Comparison of ENCODE assay signal across 8 cellular contexts in the genomic region with DNA sequence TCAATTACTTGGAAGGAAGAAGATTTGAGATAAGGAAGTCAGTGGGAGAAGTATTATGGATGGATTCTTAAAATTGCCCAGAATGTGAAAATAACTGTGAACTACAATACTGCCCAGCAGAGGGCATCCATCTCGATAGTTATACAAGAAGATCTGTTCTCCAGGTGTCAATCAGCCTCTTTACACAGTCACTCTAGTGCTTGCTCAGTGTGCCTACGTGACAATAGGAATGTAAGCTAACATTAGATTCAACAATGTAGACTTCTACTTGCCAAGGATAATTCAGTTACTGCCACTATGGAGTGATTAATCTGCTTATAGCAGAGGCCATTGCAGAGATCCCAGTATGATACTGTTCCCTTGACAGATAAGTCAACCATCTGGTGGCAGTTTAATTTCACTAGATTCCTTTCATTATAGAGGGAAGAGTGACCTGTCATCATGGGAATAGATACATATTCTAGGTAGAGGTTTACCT. TPM values are rescaled to one million over a fixed set of nuclear protein-coding genes. Genes with fewer than 3 reads are reported as not detected.
DNase-seq lines count a peak whose midpoint lies in the region; ATAC-seq, FAIRE-seq and TF ChIP-seq lines count a peak whose summit lies in the region.

No MANE protein-coding gene starts in this region.

- H3K36me3 ChIP-seq in Loucy (ENCODE audit: insufficient read depth, low read length) (no peaks in the 10 kb centered on the region), PC-9 (ENCODE audit: low read depth) (no peaks in the 10 kb centered on the region), breast epithelium (no peaks in the 10 kb centered on the region), HepG2 (replicated peaks in 1 of 2; ENCODE audit: control insufficient read depth in 1 of 2, insufficient read depth in 2 of 2, low read length in 2 of 2) (no peaks in the 10 kb centered on the region), transverse colon (no peaks in the 10 kb centered on the region)

- TF ChIP-seq EP300 in HepG2 (IDR thresholded peaks at IDR 0.05; ENCODE audit: low read depth in 2 of 2, low read length in 2 of 2) (no peak), HepG2 (CRISPR knock-in tag; IDR thresholded peaks at IDR 0.05; ENCODE audit: borderline replicate concordance) (no peak), transverse colon (IDR thresholded peaks at IDR 0.05; ENCODE audit: low read depth) (no peak)

- H3K9me2 ChIP-seq in Loucy (replicated peaks; ENCODE audit: low read depth, low read length) (no peaks in the 10 kb centered on the region), PC-9 (ENCODE audit: insufficient read depth) (no peaks in the 10 kb centered on the region)

- no peak for TF ChIP-seq RAD21 in HepG2 (CRISPR knock-in tag; IDR thresholded peaks at IDR 0.05)

- no TSS peak for BruUV-seq in PC-9 (replicated peaks; lab: Mats Ljungman, UMichigan)
- no TSS peak for BruUV-seq in HepG2 (replicated peaks; lab: Mats Ljungman, UMichigan)

- no peaks in the 10 kb centered on the region for H3K79me2 ChIP-seq in Loucy (ENCODE audit: insufficient read depth, low read length)
- H3K79me2 ChIP-seq in PC-9 (ENCODE audit: low read depth) = no peaks in the 10 kb centered on the region
- no peaks in the 10 kb centered on the region for H3K79me2 ChIP-seq in HepG2 (ENCODE audit: insufficient read depth, low read length)

- no peaks in the 10 kb centered on the region for H4K20me1 ChIP-seq in Loucy (ENCODE audit: insufficient read depth, low read length, poor library complexity, severe bottlenecking)
- H4K20me1 ChIP-seq in PC-9 (ENCODE audit: insufficient read depth) = no peaks in the 10 kb centered on the region
- H4K20me1 ChIP-seq in HepG2 (ENCODE audit: insufficient read depth, low read length) = no peaks in the 10 kb centered on the region

- ATAC-seq in HepG2 = peak; percentile 91

- no peak for TF ChIP-seq POLR2A in breast epithelium (IDR thresholded peaks at IDR 0.05)
- TF ChIP-seq POLR2A in HepG2 (IDR thresholded peaks at IDR 0.05; ENCODE audit: insufficient read depth in 1 of 2, low read depth in 2 of 2, low read length in 2 of 2) = no peak
- no peak for TF ChIP-seq POLR2A in transverse colon (IDR thresholded peaks at IDR 0.05)

- H3K9me3 ChIP-seq in Loucy (ENCODE audit: insufficient read depth, low read depth, low read length) = no peaks in the 10 kb centered on the region
- peaks cover 6% of the 10 kb centered on the region; the same call in 1 of the 2 replicates for H3K9me3 ChIP-seq in PC-9 (ENCODE audit: insufficient read depth, low read depth)
- H3K9me3 ChIP-seq in breast epithelium = no peaks in the 10 kb centered on the region
- no peaks in the 10 kb centered on the region for H3K9me3 ChIP-seq in HepG2 (ENCODE audit: low read length)
- H3K9me3 ChIP-seq in transverse colon = no peaks in the 10 kb centered on the region

- H3K4me1 ChIP-seq in Loucy (ENCODE audit: insufficient read depth, low read length, poor library complexity, severe bottlenecking) (no peaks in the 10 kb centered on the region), PC-9 (replicated peaks; ENCODE audit: insufficient read depth) (peaks cover 7% of the 10 kb centered on the region; the same call in 1 of the 2 replicates), breast epithelium (peaks cover 0 to 3% of the 10 kb centered on the region in 2 donors), HepG2 (ENCODE audit: insufficient read depth, low read length) (peaks cover 34% of the 10 kb centered on the region), transverse colon (no peaks in the 10 kb centered on the region)

- H2AFZ ChIP-seq in Loucy (ENCODE audit: low read length) (peak overlapping the region; percentile 27; the same call in 1 of the 2 replicates), PC-9 (no peak overlapping the region), HepG2 (ENCODE audit: low read length) (peak overlapping the region; percentile 3)

- no peak overlapping the region for H3K9ac ChIP-seq in Loucy (ENCODE audit: low read depth, low read length, poor library complexity, severe bottlenecking)
- no peak overlapping the region for H3K9ac ChIP-seq in HepG2 (ENCODE audit: insufficient read depth, low read depth, low read length)

- intact Hi-C loops in PC-9 (cut with micrococcal nuclease; ENCODE audit: unreplicated experiment) (no loop called here), breast epithelium (cut with DNase I; ENCODE audit: low total_unique reads) (no loop called here), HepG2 (cut with micrococcal nuclease; ENCODE audit: unreplicated experiment) (loop anchor here (1.0 kb wide), 2 partner anchors 171 to 230 kb away; no protein-coding TSS in a partner anchor), transverse colon (cut with DNase I; ENCODE audit: low total_unique reads) (no loop called here)

- CTCF ChIA-PET in PC-9 (lab: Charles Lee) (interaction anchor here (0.6 to 1.2 kb wide), 2 partner anchors 58 to 123 kb away, joined by 3 to 5 read pairs; no protein-coding TSS in a partner anchor), HepG2 (lab: Yijun Ruan, JAX; ENCODE audit: low intra/inter-chr PET ratio, low total read pairs) (interaction anchor here (1.1 to 2.4 kb wide), 3 partner anchors 230 to 318 kb away, joined by 3 to 16 read pairs (median 13); no protein-coding TSS in a partner anchor)

- TF ChIP-seq CTCF in Loucy (conservative IDR thresholded peaks at IDR 0.05; ENCODE audit: low read length) (peak; percentile 77), PC-9 (conservative IDR thresholded peaks at IDR 0.05) (peak; percentile 74), breast epithelium (IDR thresholded peaks at IDR 0.05) (peak in 2 of 3 donors; percentile 47 to 62), HepG2 (CRISPR knock-in tag; IDR thresholded peaks at IDR 0.05) (peak; percentile 78), transverse colon (IDR thresholded peaks at IDR 0.05) (peak; percentile 35 to 58 (median 53))

- DNase-seq in Caki2 (ENCODE audit: low read depth) = peak; percentile 44
- DNase-seq in GM19239 (ENCODE audit: insufficient read length, low spot score) = no peak
- peak in 1 of 2 experiments; percentile 46 for DNase-seq in PC-9
- no peak for DNase-seq in breast epithelium (ENCODE audit: low spot score in 2 of 2)
- peak; percentile 77 for DNase-seq in HepG2 (ENCODE audit: low spot score)
- DNase-seq in transverse colon = peak; percentile 20
- DNase-seq in islet precursor cell = no peak

- FAIRE-seq in GM19239 (lab: Jason Lieb, UNC) (peak; percentile 89), HepG2 (lab: Jason Lieb, UNC) (peak; percentile 88)

- H3K4me2 ChIP-seq in Loucy (ENCODE audit: low read depth, low read length, poor library complexity, severe bottlenecking) (no peak overlapping the region), PC-9 (no peak overlapping the region), HepG2 (ENCODE audit: low read depth, low read length) (peak overlapping the region; percentile 48)

- POLR2A ChIA-PET in PC-9 (lab: Charles Lee; ENCODE audit: unreplicated experiment) (no interaction called here), HepG2 (lab: Yijun Ruan, JAX) (no interaction called here)

- 11% methylated on average over 2 of the region's 2 CpGs for WGBS in HepG2 (ENCODE audit: low lambda C conversion rate)
- WGBS in transverse colon (ENCODE audit: low coverage in 1 of 2), 2 donors = 5 to 16% methylated on average over 2 of the region's 2 CpGs

- H3K27ac ChIP-seq in PC-9 (no peak overlapping the region), breast epithelium (no peak overlapping the region), HepG2 (ENCODE audit: extremely low read length, insufficient read depth, low read length) (no peak overlapping the region), transverse colon (no peak overlapping the region)

- in situ Hi-C loops in Caki2 (cut with HindIII; ENCODE audit: low pct_unique_long_range_greater_than_20kb, low sequenced_read_pairs) (no loop called here), HepG2 (cut with HindIII; ENCODE audit: extremely low pct_ligation_motif_present, low pct_unique_long_range_greater_than_20kb) (loop anchor here (5.0 to 25.0 kb wide), 2 partner anchors 229 to 681 kb away; a partner anchor contains a TSS), transverse colon (cut with MboI; ENCODE audit: low pct_ligation_motif_present in 1 of 4, low pct_unique_long_range_greater_than_20kb in 1 of 4, low sequenced_read_pairs in 3 of 4) (loop anchor here in 3 of 4 donors (10.0 to 25.0 kb wide), 2 partner anchors 232 to 681 kb away; a partner anchor contains a TSS)

- no peaks in the 10 kb centered on the region for H3F3A ChIP-seq in Loucy (ENCODE audit: low read depth)
- no peaks in the 10 kb centered on the region; the same call in 1 of the 2 replicates for H3F3A ChIP-seq in PC-9 (ENCODE audit: insufficient read depth, low read depth)

- H3K4me3 ChIP-seq in Loucy (ENCODE audit: low read length, poor library complexity, severe bottlenecking) = no peak overlapping the region
- no peak overlapping the region for H3K4me3 ChIP-seq in PC-9
- H3K4me3 ChIP-seq in breast epithelium = no peak overlapping the region
- H3K4me3 ChIP-seq in HepG2 (replicated peaks in 1 of 3; ENCODE audit: insufficient read depth in 1 of 3, low read depth in 2 of 3, low read length in 3 of 3) = no peak overlapping the region; a peak in 1 of 6 replicates
- H3K4me3 ChIP-seq in transverse colon = no peak overlapping the region

- H3K27me3 ChIP-seq in Loucy (ENCODE audit: insufficient read depth, low read length, poor library complexity, severe bottlenecking) = no peaks in the 10 kb centered on the region
- no peaks in the 10 kb centered on the region for H3K27me3 ChIP-seq in PC-9 (ENCODE audit: insufficient read depth, low read depth)
- H3K27me3 ChIP-seq in breast epithelium = no peaks in the 10 kb centered on the region
- H3K27me3 ChIP-seq in HepG2 (ENCODE audit: control insufficient read depth in 1 of 2, insufficient read depth in 2 of 2, low read length in 2 of 2) = no peaks in the 10 kb centered on the region; a peak in 1 of 5 replicates
- no peaks in the 10 kb centered on the region for H3K27me3 ChIP-seq in transverse colon

RNA-seq across cellular contexts. Expression of a gene that starts 10.6 kb away (rescaled TPM):
- total RNA-seq in Caki2 (2014; rRNA removed; shearing (Covaris generic); ENCODE audit: low replicate concordance) = 72.7 and 101 TPM in 2 replicates
- 51.8 and 66.6 TPM in 2 replicates for total RNA-seq in PC-9 (2021)
- 100 to 1,000 TPM; 108 to 165 (median 119) TPM for total RNA-seq in breast epithelium
- 23.9 and 26.3 TPM in 2 replicates for total RNA-seq in HepG2 (2016; rRNA removed; fragmentation: Illumina TruSeq; extraction: Trizol)
- total RNA-seq in HepG2 (2016; cell fraction: cytosol; rRNA removed; fragmentation: Illumina TruSeq; extraction: Trizol; ENCODE audit: low read depth) = 7.8 and 9.3 TPM in 2 replicates
- 23.5 and 26.9 TPM in 2 replicates for total RNA-seq in HepG2 (2016; cell fraction: insoluble cytoplasmic fraction; rRNA removed; fragmentation: Illumina TruSeq; extraction: Trizol)
- 17.5 and 21.7 TPM in 2 replicates for total RNA-seq in HepG2 (2016; cell fraction: membrane; rRNA removed; fragmentation: Illumina TruSeq; extraction: Trizol)
- 36.8 and 37.3 TPM in 2 replicates for total RNA-seq in HepG2 (2016; cell fraction: nucleus; rRNA removed; fragmentation: Illumina TruSeq; extraction: Trizol)
- 7.9 and 12.7 TPM in 2 replicates for polyA plus RNA-seq in HepG2 (2011; rRNA removed)
- 4.8 and 5.9 TPM in 2 replicates for polyA plus RNA-seq in HepG2 (2011; cell fraction: cytosol; rRNA removed)
- 15.7 and 15.9 TPM in 2 replicates for polyA plus RNA-seq in HepG2 (2011; cell fraction: nucleus; rRNA removed)
- 13.2 and 15.0 TPM in 2 replicates for polyA plus RNA-seq in HepG2 (2012)
- 4.8 and 5.0 TPM in 2 replicates for polyA plus RNA-seq in HepG2 (2016; cell fraction: cytosol; fragmentation: Illumina TruSeq; extraction: Trizol; ENCODE audit: low read depth)
- 27.6 and 28.0 TPM in 2 replicates for polyA plus RNA-seq in HepG2 (2016; cell fraction: insoluble cytoplasmic fraction; fragmentation: Illumina TruSeq; extraction: Trizol; ENCODE audit: low read depth)
- polyA plus RNA-seq in HepG2 (2016; cell fraction: membrane; fragmentation: Illumina TruSeq; extraction: Trizol; ENCODE audit: low read depth) = 12.1 and 13.3 TPM in 2 replicates
- 44.2 and 46.6 TPM in 2 replicates for polyA plus RNA-seq in HepG2 (2016; cell fraction: nucleus; fragmentation: Illumina TruSeq; extraction: Trizol; ENCODE audit: insufficient read depth, low read depth)
- 6.6 and 7.2 TPM in 2 replicates for polyA minus RNA-seq in HepG2 (2011; rRNA and poly(A)+ RNA removed; ENCODE audit: low replicate concordance)
- polyA minus RNA-seq in HepG2 (2011; cell fraction: cytosol; rRNA and poly(A)+ RNA removed) = 8.2 and 9.0 TPM in 2 replicates
- 52.5 and 65.8 TPM in 2 replicates for polyA minus RNA-seq in HepG2 (2011; cell fraction: nucleus; rRNA and poly(A)+ RNA removed)
- 100 to 1,000 TPM in 3 of 4 donors, 10 to 100 TPM in 1; 40.8 to 173 (median 105) TPM for total RNA-seq in transverse colon

RNA-seq across cellular contexts. Expression of a gene that starts 17.0 kb away (rescaled TPM):
- 6.3 and 16.2 TPM in 2 replicates for total RNA-seq in Caki2 (2014; rRNA removed; shearing (Covaris generic); ENCODE audit: low replicate concordance)
- total RNA-seq in PC-9 (2021) (3.8 and 4.3 TPM in 2 replicates), breast epithelium (10 to 100 TPM; 10.4 to 23.7 (median 22.0) TPM), HepG2 (2016; rRNA removed; fragmentation: Illumina TruSeq; extraction: Trizol) (0.45 and 0.60 TPM in 2 replicates), transverse colon (10 to 100 TPM in 2 of 4 donors, 1 to 10 TPM in 1, not detected in 1; 1.1 to 14.1 (median 11.4) TPM)
- total RNA-seq in HepG2 (2016; cell fraction: cytosol; rRNA removed; fragmentation: Illumina TruSeq; extraction: Trizol; ENCODE audit: low read depth) = 0.18 and 0.61 TPM in 2 replicates
- 0.54 and 0.85 TPM in 2 replicates for total RNA-seq in HepG2 (2016; cell fraction: insoluble cytoplasmic fraction; rRNA removed; fragmentation: Illumina TruSeq; extraction: Trizol)
- total RNA-seq in HepG2 (2016; cell fraction: membrane; rRNA removed; fragmentation: Illumina TruSeq; extraction: Trizol) = 0.31 and 0.46 TPM in 2 replicates
- total RNA-seq in HepG2 (2016; cell fraction: nucleus; rRNA removed; fragmentation: Illumina TruSeq; extraction: Trizol) = 0.75 and 0.85 TPM in 2 replicates
- 0.65 and 0.71 TPM in 2 replicates for polyA plus RNA-seq in HepG2 (2011; rRNA removed)
- polyA plus RNA-seq in HepG2 (2011; cell fraction: cytosol; rRNA removed) = 0.43 and 1.1 TPM in 2 replicates
- polyA plus RNA-seq in HepG2 (2011; cell fraction: nucleus; rRNA removed) = 0.31 and 0.35 TPM in 2 replicates
- 0.79 and 1.1 TPM in 2 replicates for polyA plus RNA-seq in HepG2 (2012)
- 0.08 TPM in 1 of 2 replicates, not detected in the other for polyA plus RNA-seq in HepG2 (2016; cell fraction: cytosol; fragmentation: Illumina TruSeq; extraction: Trizol; ENCODE audit: low read depth)
- 0.56 and 0.61 TPM in 2 replicates for polyA plus RNA-seq in HepG2 (2016; cell fraction: insoluble cytoplasmic fraction; fragmentation: Illumina TruSeq; extraction: Trizol; ENCODE audit: low read depth)
- polyA plus RNA-seq in HepG2 (2016; cell fraction: membrane; fragmentation: Illumina TruSeq; extraction: Trizol; ENCODE audit: low read depth) = 0.14 and 0.19 TPM in 2 replicates
- polyA plus RNA-seq in HepG2 (2016; cell fraction: nucleus; fragmentation: Illumina TruSeq; extraction: Trizol; ENCODE audit: insufficient read depth, low read depth) = 0.72 and 0.83 TPM in 2 replicates
- polyA minus RNA-seq in HepG2 (2011; rRNA and poly(A)+ RNA removed; ENCODE audit: low replicate concordance) = 0.33 and 3.5 TPM in 2 replicates
- 1.2 and 1.4 TPM in 2 replicates for polyA minus RNA-seq in HepG2 (2011; cell fraction: cytosol; rRNA and poly(A)+ RNA removed)
- polyA minus RNA-seq in HepG2 (2011; cell fraction: nucleus; rRNA and poly(A)+ RNA removed) = 1.4 and 1.9 TPM in 2 replicates

Comparison
In these comparisons a context has a peak if more than half of its experiments do, and no peak if none do; other contexts are left out.
1. DNase-seq: peak in Caki2 (single experiment), HepG2 (single experiment) and transverse colon (single experiment); none in GM19239 (single experiment), breast epithelium (0 of 2) and islet precursor cell (single experiment).
2. Peak in every context shown above with its lines, with median percentiles within 50 percentile points of each other: CTCF ChIP-seq.